In genomic region chr12:95473947-95474817, GRCh38 we compare ENCODE assay signal across 1 cellular context.
TF ChIP-seq lines count a peak whose summit lies in the region.

TSS of gene METAP2 (plus strand) at chr12:95474152. CDS start at chr12:95474180, 28 bp downstream.

TF ChIP-seq in HepG2, 621 proteins besides CTCF, POLR2A, EP300 and RAD21 (continued from another document and continues in another):
- TF ChIP-seq TFDP2 (CRISPR knock-in tag; IDR thresholded peaks at IDR 0.05), result peak; percentile 83
- peak; percentile 65; the same call in 1 of the 2 replicates for TF ChIP-seq ZNF543 (CRISPR knock-in tag; IDR thresholded peaks at IDR 0.05)
- peak; percentile 95 for TF ChIP-seq CSRNP1 (CRISPR knock-in tag; IDR thresholded peaks at IDR 0.05)
- peak; percentile 90 for TF ChIP-seq ZFP1 (CRISPR knock-in tag; IDR thresholded peaks at IDR 0.05)
- TF ChIP-seq RXRA (CRISPR knock-in tag; IDR thresholded peaks at IDR 0.05), result peak; percentile 71
- TF ChIP-seq ZNF512B (CRISPR knock-in tag; IDR thresholded peaks at IDR 0.05; ENCODE audit: borderline replicate concordance), result no peak; the same call in 1 of the 2 replicates
- peak; percentile 66 for TF ChIP-seq CBX1 (IDR thresholded peaks at IDR 0.05; ENCODE audit: low read depth)
- TF ChIP-seq ZNF550 (CRISPR knock-in tag; IDR thresholded peaks at IDR 0.05; ENCODE audit: borderline replicate concordance), result no peak
- TF ChIP-seq FOXP4 (CRISPR knock-in tag; IDR thresholded peaks at IDR 0.05), result peak; percentile 46; the same call in 1 of the 2 replicates
- TF ChIP-seq CHD4 (IDR thresholded peaks at IDR 0.05; ENCODE audit: borderline replicate concordance, low read length), result no peak
- no peak for TF ChIP-seq NR2F6 (IDR thresholded peaks at IDR 0.05)
- TF ChIP-seq NR2F6 (CRISPR knock-in tag; IDR thresholded peaks at IDR 0.05), result peak; percentile 60
- TF ChIP-seq RFXAP (CRISPR knock-in tag; IDR thresholded peaks at IDR 0.05; ENCODE audit: borderline replicate concordance), result peak; percentile 85; the same call in 1 of the 2 replicates
- TF ChIP-seq MED8 (CRISPR knock-in tag; IDR thresholded peaks at IDR 0.05; ENCODE audit: insufficient replicate concordance), result peak; percentile 75
- peak; percentile 35; the same call in 1 of the 2 replicates for TF ChIP-seq ZBTB20 (CRISPR knock-in tag; IDR thresholded peaks at IDR 0.05; ENCODE audit: borderline replicate concordance, low read depth)
- TF ChIP-seq ZNF800 (CRISPR knock-in tag; IDR thresholded peaks at IDR 0.05), result peak; percentile 79; the same call in 1 of the 2 replicates
- peak; percentile 88; the same call in 1 of the 2 replicates for TF ChIP-seq ZNF558 (CRISPR knock-in tag; IDR thresholded peaks at IDR 0.05; ENCODE audit: borderline replicate concordance)
- peak; percentile 45; the same call in 1 of the 2 replicates for TF ChIP-seq ZNF160 (CRISPR knock-in tag; IDR thresholded peaks at IDR 0.05)
- TF ChIP-seq HDAC2 (CRISPR knock-in tag; IDR thresholded peaks at IDR 0.05), result peak; percentile 85
- TF ChIP-seq MTF2 (CRISPR knock-in tag; IDR thresholded peaks at IDR 0.05; ENCODE audit: borderline replicate concordance), result 0 out of 2 replicates have a peak, but pooled peaks have one; percentile 57
- no peak for TF ChIP-seq SMC3 (IDR thresholded peaks at IDR 0.05; ENCODE audit: low read length)
- no peak for TF ChIP-seq NONO (IDR thresholded peaks at IDR 0.05)
- peak; percentile 98 for TF ChIP-seq NONO (CRISPR knock-in tag; conservative IDR thresholded peaks at IDR 0.05)
- TF ChIP-seq ATF3 (CRISPR knock-in tag; IDR thresholded peaks at IDR 0.05), result peak; percentile 45; the same call in 1 of the 2 replicates
- no peak for TF ChIP-seq FOXO4 (CRISPR knock-in tag; conservative IDR thresholded peaks at IDR 0.05)
- no peak for TF ChIP-seq CEBPZ (IDR thresholded peaks at IDR 0.05; ENCODE audit: low read length)
- TF ChIP-seq KLF12 (CRISPR knock-in tag; IDR thresholded peaks at IDR 0.05; ENCODE audit: borderline replicate concordance), result peak; percentile 90; the same call in 1 of the 2 replicates
- peak; percentile 86 for TF ChIP-seq ATF2 (CRISPR knock-in tag; IDR thresholded peaks at IDR 0.05)
- TF ChIP-seq ZNF280D (CRISPR knock-in tag; IDR thresholded peaks at IDR 0.05), result peak; percentile 57
- peak; percentile 98 for TF ChIP-seq NFKB2 (CRISPR knock-in tag; IDR thresholded peaks at IDR 0.05; ENCODE audit: borderline replicate concordance)
- TF ChIP-seq KDM4B (CRISPR knock-in tag; IDR thresholded peaks at IDR 0.05), result peak; percentile 95
- TF ChIP-seq HINFP (CRISPR knock-in tag; IDR thresholded peaks at IDR 0.05; ENCODE audit: low read depth), result peak; percentile 73; the same call in 1 of the 2 replicates
- TF ChIP-seq NFYC (CRISPR knock-in tag; IDR thresholded peaks at IDR 0.05), result peak; percentile 49; the same call in 1 of the 2 replicates
- TF ChIP-seq ZNF260 (CRISPR knock-in tag; IDR thresholded peaks at IDR 0.05; ENCODE audit: borderline replicate concordance, low read depth), result no peak
- TF ChIP-seq FOXO1 (CRISPR knock-in tag; IDR thresholded peaks at IDR 0.05), result peak; percentile 49; the same call in 1 of the 2 replicates
